In the genomic region with DNA sequence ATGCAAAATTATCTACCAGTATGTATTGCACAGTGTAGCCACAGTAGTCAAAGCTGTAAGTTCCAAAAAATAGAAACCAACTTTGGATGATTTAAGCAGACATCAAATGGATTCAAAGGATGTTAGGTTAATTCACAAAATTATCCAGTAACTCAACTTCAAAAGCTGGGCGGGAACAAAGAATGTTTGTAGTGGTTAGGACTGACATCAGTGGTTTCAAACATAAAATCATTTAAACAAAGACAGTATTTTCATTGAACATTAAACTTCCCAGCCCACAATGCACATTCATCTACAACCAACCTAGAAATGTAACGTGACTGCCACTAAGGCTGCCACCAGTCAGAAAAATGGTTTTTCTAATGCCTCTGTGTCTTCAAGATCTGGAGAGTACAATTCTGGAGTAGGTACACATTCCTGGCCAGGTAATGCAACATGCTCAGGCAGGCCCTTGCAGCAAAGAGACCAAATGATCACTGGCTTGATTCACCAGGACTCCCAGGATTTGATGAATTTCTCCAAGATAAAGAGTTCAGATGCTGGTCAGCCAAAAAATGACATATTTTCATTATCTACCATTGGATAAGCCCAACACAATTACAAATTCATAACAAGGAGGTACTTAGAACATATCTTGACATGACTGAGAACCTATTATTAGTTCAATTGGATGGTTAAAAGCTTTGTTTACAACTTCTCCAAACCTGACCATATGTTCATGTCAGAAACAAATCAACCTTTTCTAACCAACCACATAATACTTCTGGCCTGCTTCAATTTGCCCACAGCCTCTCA, we compare ENCODE assay signal across 16 cellular contexts.
"Had no signal": no experiment of that assay in that cellular context is flagged by ENCODE, and none has a peak within 500 bp of the region (broad histone marks: within the 10 kb centered on the region; RNA-seq: fewer than 3 reads in every experiment).

No MANE protein-coding gene starts in this region.

- H3K4me1 ChIP-seq: adrenal gland, body of pancreas, gastrocnemius medialis, heart left ventricle, right lobe of liver, upper lobe of left lung had no signal

- H3K9me3 ChIP-seq: adrenal gland, body of pancreas, gastrocnemius medialis, right lobe of liver, upper lobe of left lung had no signal

- ATAC-seq: body of pancreas, gastrocnemius medialis, heart left ventricle, right lobe of liver had no signal

- H3K27me3 ChIP-seq: adrenal gland, body of pancreas, gastrocnemius medialis, heart left ventricle, right lobe of liver, upper lobe of left lung had no signal

- H3K4me3 ChIP-seq: adrenal gland, body of pancreas, gastrocnemius medialis, heart left ventricle, right lobe of liver, smooth muscle cell, upper lobe of left lung had no signal

- H3K36me3 ChIP-seq: adrenal gland, gastrocnemius medialis, heart left ventricle, right lobe of liver, upper lobe of left lung had no signal

- H3K4me2 ChIP-seq: smooth muscle cell had no signal

- DNase-seq: activated CD4-positive, alpha-beta T cell treated with anti-CD3 and anti-CD28 coated beads, Interleukin-2, amount 50 U/mL, for 48 hours; activated effector memory CD4-positive, alpha-beta T cell treated with Interleukin-2 at 50 U/mL for 16 hours; activated naive CD4-positive, alpha-beta T cell treated with anti-CD3 and anti-CD28 coated beads, Interleukin-2, amount 50 U/mL, for 16 hours; activated T-cell treated with anti-CD3 and anti-CD28 coated beads, Interleukin-2, amount 50 U/mL, for 1 hour; adrenal gland; body of pancreas; effector memory CD4-positive, alpha-beta T cell; gastrocnemius medialis; heart left ventricle; immature natural killer cell; mesendoderm; nephron progenitor cell; occipital lobe; right lobe of liver; upper lobe of left lung had no signal

- H3K27ac ChIP-seq: adrenal gland, body of pancreas, gastrocnemius medialis, heart left ventricle, right lobe of liver, upper lobe of left lung had no signal
